In genomic region chr1:86741947-86742572, GRCh38 we compare ENCODE assay signal across 1 cellular context.
TF ChIP-seq lines count a peak whose summit lies in the region.

No MANE protein-coding gene starts in this region.

TF ChIP-seq in K562, 482 proteins besides CTCF, POLR2A, EP300 and RAD21 (continued from another document):
- TF ChIP-seq DEAF1 (CRISPR knock-in tag; IDR thresholded peaks at IDR 0.05) (0 out of 2 replicates have a peak, but pooled peaks have one; percentile 23), ARID3A (IDR thresholded peaks at IDR 0.05; ENCODE audit: borderline replicate concordance, low read depth, low read length) (0 out of 2 replicates have a peak, but pooled peaks have one; percentile 46), PBX2 (CRISPR knock-in tag; IDR thresholded peaks at IDR 0.05; ENCODE audit: low read depth) (no peak), PBX2 (tag; conservative IDR thresholded peaks at IDR 0.05; ENCODE audit: low read depth) (peak; percentile 57), ZFX (CRISPR knock-in tag; IDR thresholded peaks at IDR 0.05) (no peak), ZNF644 (tag; IDR thresholded peaks at IDR 0.05; ENCODE audit: low read depth) (no peak)
TF ChIP-seq in K562: peak in this region for 6.
